In the genomic region with DNA sequence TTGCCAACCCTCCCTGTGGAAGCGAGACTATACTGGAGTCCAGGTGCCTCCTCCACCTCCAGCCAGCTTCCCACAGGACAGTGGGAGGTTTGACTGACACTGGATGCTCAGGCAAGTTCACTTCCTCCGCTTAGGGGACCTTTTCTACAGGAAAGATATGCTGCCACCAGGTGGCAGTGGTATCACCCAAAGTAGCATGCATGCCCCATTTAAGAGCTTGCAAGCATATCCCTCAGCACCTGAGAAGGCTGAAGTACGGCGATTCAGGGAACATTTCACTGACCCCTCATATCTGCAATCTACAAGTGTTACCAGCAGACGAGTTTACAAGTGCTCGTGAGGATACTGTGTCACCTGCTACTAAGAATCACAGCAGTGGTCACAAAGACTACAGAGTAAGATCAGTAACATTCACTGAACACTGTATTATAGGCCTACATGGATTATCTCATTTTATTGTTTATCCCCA, we compare ENCODE assay signal across 8 cellular contexts.
DNase-seq lines count a peak whose midpoint lies in the region; ATAC-seq and TF ChIP-seq lines count a peak whose summit lies in the region.

No MANE protein-coding gene starts in this region.

- H3K4me3 ChIP-seq in tibial artery: no peak overlapping the region

- no peaks in the 10 kb centered on the region for H3K36me3 ChIP-seq in tibial artery

- H3K36me3 Mint-ChIP-seq in activated T-helper 2 cell treated with anti-CD3 and anti-CD28 coated beads, Interferon-gamma antibody, Interleukin-2, Interleukin-4, amounts not matched to agents 10 μg/mL and 5 μg/mL and 100 μg/mL, durations not matched to agents 14 hours and 24 hours and 36 hours (ENCODE audit: low read depth): no peaks in the 10 kb centered on the region
- no peaks in the 10 kb centered on the region for H3K36me3 Mint-ChIP-seq in osteocyte (ENCODE audit: unreplicated experiment)

- H3K9me3 Mint-ChIP-seq in activated T-helper 2 cell treated with anti-CD3 and anti-CD28 coated beads, Interferon-gamma antibody, Interleukin-2, Interleukin-4, amounts not matched to agents 10 μg/mL and 5 μg/mL and 100 μg/mL, durations not matched to agents 14 hours and 24 hours and 36 hours: no peaks in the 10 kb centered on the region
- H3K9me3 Mint-ChIP-seq in osteocyte (ENCODE audit: unreplicated experiment): no peaks in the 10 kb centered on the region

- intact Hi-C loops in activated T-helper 2 cell treated with anti-CD3 and anti-CD28 coated beads, Interferon-gamma antibody, Interleukin-2, Interleukin-4, amounts not matched to agents 10 μg/mL and 5 μg/mL and 100 μg/mL, durations not matched to agents 14 hours and 24 hours and 36 hours (cut with micrococcal nuclease): loop anchor here (1.0 kb wide), 2 partner anchors 75 to 83 kb away; no protein-coding TSS in a partner anchor
- intact Hi-C loops in tibial artery (cut with DNase I; ENCODE audit: low total_unique reads): no loop called here

- no peak overlapping the region for H3K27ac Mint-ChIP-seq in activated T-helper 2 cell treated with anti-CD3 and anti-CD28 coated beads, Interferon-gamma antibody, Interleukin-2, Interleukin-4, amounts not matched to agents 10 μg/mL and 5 μg/mL and 100 μg/mL, durations not matched to agents 14 hours and 24 hours and 36 hours
- no peak overlapping the region for H3K27ac Mint-ChIP-seq in osteocyte (ENCODE audit: unreplicated experiment)

- DNase-seq in Daoy (ENCODE audit: low read depth) (peak; percentile 71), Kasumi-1 (lab: John Stamatoyannopoulos, UW) (peak; percentile 67 to 72), RPMI8226 (peak; percentile 70), foreskin keratinocyte (peak; percentile 37 to 69), osteocyte (ENCODE audit: extremely low spot score, unreplicated experiment) (no peak), tibial artery (peak; percentile 67 to 82)
- DNase-seq in activated T-helper 2 cell treated with anti-CD3 and anti-CD28 coated beads, Interferon-gamma antibody, Interleukin-2, Interleukin-4, amounts not matched to agents 10 μg/mL and 5 μg/mL and 100 μg/mL, durations not matched to agents 14 hours and 24 hours and 36 hours (ENCODE audit: low spot score): peak; percentile 52

- H3K27me3 ChIP-seq in foreskin keratinocyte (no peaks in the 10 kb centered on the region), tibial artery (no peaks in the 10 kb centered on the region)

- H3K9me3 ChIP-seq in tibial artery: no peaks in the 10 kb centered on the region

- no peaks in the 10 kb centered on the region for H3K27me3 Mint-ChIP-seq in activated T-helper 2 cell treated with anti-CD3 and anti-CD28 coated beads, Interferon-gamma antibody, Interleukin-2, Interleukin-4, amounts not matched to agents 10 μg/mL and 5 μg/mL and 100 μg/mL, durations not matched to agents 14 hours and 24 hours and 36 hours (ENCODE audit: low read depth)
- no peaks in the 10 kb centered on the region for H3K27me3 Mint-ChIP-seq in osteocyte (ENCODE audit: unreplicated experiment)

- H3K4me1 ChIP-seq in foreskin keratinocyte: no peaks in the 10 kb centered on the region
- peaks cover 0 to 14% (median 10%) of the 10 kb centered on the region in 4 donors for H3K4me1 ChIP-seq in tibial artery

- peak; percentile 86 for ATAC-seq in GM21737 (IDR thresholded peaks at IDR 0.05; ENCODE audit: unreplicated experiment)
- ATAC-seq in foreskin keratinocyte: peak; percentile 92

- TF ChIP-seq CTCF in foreskin keratinocyte (conservative IDR thresholded peaks at IDR 0.05) (peak; percentile 81), osteocyte (IDR thresholded peaks at IDR 0.05) (peak; percentile 82), tibial artery (IDR thresholded peaks at IDR 0.05) (peak; percentile 70 to 77)

- H3K27ac ChIP-seq in foreskin keratinocyte (no peak overlapping the region), tibial artery (peak overlapping the region in 1 of 2 donors; percentile 45)

- H3K4me3 Mint-ChIP-seq in activated T-helper 2 cell treated with anti-CD3 and anti-CD28 coated beads, Interferon-gamma antibody, Interleukin-2, Interleukin-4, amounts not matched to agents 10 μg/mL and 5 μg/mL and 100 μg/mL, durations not matched to agents 14 hours and 24 hours and 36 hours (ENCODE audit: low read depth): no peak overlapping the region
- H3K4me3 Mint-ChIP-seq in osteocyte (ENCODE audit: unreplicated experiment): no peak overlapping the region

- H3K4me1 Mint-ChIP-seq in activated T-helper 2 cell treated with anti-CD3 and anti-CD28 coated beads, Interferon-gamma antibody, Interleukin-2, Interleukin-4, amounts not matched to agents 10 μg/mL and 5 μg/mL and 100 μg/mL, durations not matched to agents 14 hours and 24 hours and 36 hours (ENCODE audit: low read depth): peaks cover 7% of the 10 kb centered on the region
- H3K4me1 Mint-ChIP-seq in osteocyte (ENCODE audit: unreplicated experiment): peaks cover 4% of the 10 kb centered on the region
